ENCODE assay signal across 7 cellular contexts in the genomic region with DNA sequence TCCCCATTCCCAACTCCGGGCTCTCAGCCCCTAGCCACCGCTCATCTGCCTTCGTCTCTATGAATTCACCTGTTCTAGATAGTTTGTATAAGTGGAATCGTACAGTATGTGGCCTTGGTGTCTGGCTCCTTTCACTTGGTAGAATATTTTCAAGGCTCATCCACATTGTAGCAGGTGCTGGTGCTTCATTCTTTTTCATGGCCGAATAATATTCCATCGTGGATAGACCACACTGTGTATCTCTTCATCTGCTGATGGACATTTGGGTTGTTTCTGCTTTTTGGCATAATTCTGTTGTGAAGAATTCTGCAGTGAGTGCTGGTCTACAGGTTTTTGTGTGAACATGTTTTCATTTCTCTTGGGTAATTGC.
DNase-seq lines count a peak whose midpoint lies in the region; ATAC-seq, FAIRE-seq and TF ChIP-seq lines count a peak whose summit lies in the region.

No MANE protein-coding gene starts in this region.

- H3K27me3 Mint-ChIP-seq in endodermal cell (ENCODE audit: insufficient read depth) = no peaks in the 10 kb centered on the region
- no peaks in the 10 kb centered on the region for H3K27me3 Mint-ChIP-seq in progenitor cell of endocrine pancreas

- H3K4me1 ChIP-seq in OCI-LY1 (ENCODE audit: insufficient read depth, low read length, severe bottlenecking) (peaks cover 99% of the 10 kb centered on the region), endodermal cell (ENCODE audit: control insufficient read depth, insufficient read depth, low read length) (peaks cover 8% of the 10 kb centered on the region)

- no peak overlapping the region for H2AFZ ChIP-seq in OCI-LY1 (ENCODE audit: low read length)

- H3K27ac Mint-ChIP-seq in endodermal cell (peak overlapping the region; percentile 95), progenitor cell of endocrine pancreas (peak overlapping the region; percentile 86)

- H3K27me3 ChIP-seq in OCI-LY1 (ENCODE audit: insufficient read depth, low read length) (no peaks in the 10 kb centered on the region), endodermal cell (ENCODE audit: control insufficient read depth, insufficient read depth, low read length, poor library complexity, severe bottlenecking) (no peaks in the 10 kb centered on the region)

- no peak for TF ChIP-seq POLR2A in GM12891 (IDR thresholded peaks at IDR 0.05; ENCODE audit: low read depth, low read length)

- H3K4me2 ChIP-seq in OCI-LY1 (ENCODE audit: low read length) = peak overlapping the region; percentile 66

- H3K27ac ChIP-seq in OCI-LY1 (ENCODE audit: low read depth, low read length, poor library complexity, severe bottlenecking) (peak overlapping the region; percentile 99), endodermal cell (ENCODE audit: low read depth, low read length) (peak overlapping the region; percentile 90)

- TF ChIP-seq CTCF in OCI-LY1 (IDR thresholded peaks at IDR 0.05; ENCODE audit: low read length) (no peak), endodermal cell (conservative IDR thresholded peaks at IDR 0.05) (no peak), progenitor cell of endocrine pancreas (IDR thresholded peaks at IDR 0.05; ENCODE audit: unreplicated experiment) (no peak)

- peaks cover 71% of the 10 kb centered on the region for H3K79me2 ChIP-seq in OCI-LY1 (ENCODE audit: insufficient read depth, low read length)

- 92 to 98% methylated on average over 4 to 6 of the region's 6 CpGs for WGBS in endodermal cell (ENCODE audit: insufficient coverage in 1 of 2, insufficient read length in 1 of 2), 2 experiments

- peak overlapping the region; percentile 56 for H3K9ac ChIP-seq in OCI-LY1 (ENCODE audit: low read length)
- no peak overlapping the region for H3K9ac ChIP-seq in endodermal cell (ENCODE audit: extremely low read depth, low read length, poor library complexity, severe bottlenecking)

- no peak for ATAC-seq in GM21447 (IDR thresholded peaks at IDR 0.05; ENCODE audit: unreplicated experiment)

- H3K36me3 Mint-ChIP-seq in endodermal cell (ENCODE audit: low read depth) (peaks cover 32% of the 10 kb centered on the region), progenitor cell of endocrine pancreas (ENCODE audit: insufficient read depth) (peaks cover 9% of the 10 kb centered on the region)

- FAIRE-seq in GM12891 (lab: Jason Lieb, UNC) = peak; percentile 48

- no peaks in the 10 kb centered on the region for H3K9me3 ChIP-seq in OCI-LY1 (ENCODE audit: low read length)
- H3K9me3 ChIP-seq in endodermal cell (ENCODE audit: control insufficient read depth, low read length) = no peaks in the 10 kb centered on the region

- peak overlapping the region; percentile 47 for H3K4me3 ChIP-seq in OCI-LY1 (ENCODE audit: low read depth, low read length, poor library complexity, severe bottlenecking)
- no peak overlapping the region for H3K4me3 ChIP-seq in endodermal cell (ENCODE audit: low read length)

- H3K4me1 Mint-ChIP-seq in endodermal cell = peaks cover 44% of the 10 kb centered on the region
- peaks cover 41% of the 10 kb centered on the region for H3K4me1 Mint-ChIP-seq in progenitor cell of endocrine pancreas (ENCODE audit: low read depth)

- H3K9me3 Mint-ChIP-seq in endodermal cell (no peaks in the 10 kb centered on the region), progenitor cell of endocrine pancreas (ENCODE audit: low read depth) (peaks cover 3% of the 10 kb centered on the region)

- H3K4me3 Mint-ChIP-seq in endodermal cell (peak overlapping the region; percentile 49), progenitor cell of endocrine pancreas (ENCODE audit: low read depth) (peak overlapping the region; percentile 17)

- no peaks in the 10 kb centered on the region for H3K9me2 ChIP-seq in OCI-LY1 (ENCODE audit: low read depth, low read length)

- H4K20me1 ChIP-seq in OCI-LY1 (ENCODE audit: insufficient read depth, low read length) = no peaks in the 10 kb centered on the region

- H3K36me3 ChIP-seq in OCI-LY1 (ENCODE audit: insufficient read depth, low read length) (peaks cover 61% of the 10 kb centered on the region), endodermal cell (ENCODE audit: control insufficient read depth, insufficient read depth, low read length) (peaks cover 9% of the 10 kb centered on the region)

- peaks cover 8% of the 10 kb centered on the region for H3F3A ChIP-seq in OCI-LY1 (ENCODE audit: insufficient read depth, low read length)

- no peak for DNase-seq in GM12891 (ENCODE audit: insufficient read length, low spot score)
- DNase-seq in endodermal cell = no peak
- DNase-seq in progenitor cell of endocrine pancreas (ENCODE audit: low spot score, unreplicated experiment) = no peak
- no peak for DNase-seq in HuH-7.5 (ENCODE audit: low spot score)
- DNase-seq in DMS53 treated with DMSO at 0.1 percent for 48 hours (lab: John Stamatoyannopoulos, UW; ENCODE audit: unreplicated experiment) = no peak

TF ChIP-seq in GM12891, 5 proteins besides CTCF, POLR2A, EP300 and RAD21:
- TF ChIP-seq POLR2AphosphoS5 (IDR thresholded peaks at IDR 0.05; ENCODE audit: low read depth, low read length) (no peak), SPI1 (IDR thresholded peaks at IDR 0.05; ENCODE audit: low read depth, low read length) (no peak), TAF1 (IDR thresholded peaks at IDR 0.05; ENCODE audit: low read depth, low read length) (no peak), POU2F2 (IDR thresholded peaks at IDR 0.05; ENCODE audit: low read depth, low read length) (no peak), PAX5 (IDR thresholded peaks at IDR 0.05; ENCODE audit: insufficient read depth, low read length, severe bottlenecking) (no peak)
